Comparison of ENCODE assay signal across 1 cellular context in the genomic region with DNA sequence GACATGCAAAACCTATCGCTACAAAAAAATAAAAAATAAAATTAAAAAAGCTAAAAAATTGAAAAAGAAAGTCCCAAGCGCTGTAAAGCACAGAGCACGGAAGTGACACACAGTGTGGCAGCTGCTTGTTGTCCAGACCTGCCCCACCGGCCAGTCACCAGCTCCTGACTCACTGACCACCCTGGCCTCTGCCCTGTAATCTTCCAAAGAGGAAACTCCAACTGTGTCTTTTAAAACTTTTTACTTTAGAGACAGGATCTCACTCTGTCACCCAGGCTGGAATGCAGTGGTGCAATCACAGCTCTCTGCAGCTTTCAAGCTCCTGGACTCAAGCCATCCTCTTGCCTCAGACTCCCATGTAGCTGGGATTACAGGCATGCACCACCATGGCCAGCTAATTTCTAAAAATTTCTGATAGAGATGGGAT.
A peak's percentile ranks its signal among the peaks of the same experiment; 100 is the strongest.
TF ChIP-seq lines count a peak whose summit lies in the region.

No MANE protein-coding gene starts in this region.

TF ChIP-seq in A549, 52 proteins besides CTCF, POLR2A, EP300 and RAD21 (continued from another document):
- TF ChIP-seq, protein P1, sequence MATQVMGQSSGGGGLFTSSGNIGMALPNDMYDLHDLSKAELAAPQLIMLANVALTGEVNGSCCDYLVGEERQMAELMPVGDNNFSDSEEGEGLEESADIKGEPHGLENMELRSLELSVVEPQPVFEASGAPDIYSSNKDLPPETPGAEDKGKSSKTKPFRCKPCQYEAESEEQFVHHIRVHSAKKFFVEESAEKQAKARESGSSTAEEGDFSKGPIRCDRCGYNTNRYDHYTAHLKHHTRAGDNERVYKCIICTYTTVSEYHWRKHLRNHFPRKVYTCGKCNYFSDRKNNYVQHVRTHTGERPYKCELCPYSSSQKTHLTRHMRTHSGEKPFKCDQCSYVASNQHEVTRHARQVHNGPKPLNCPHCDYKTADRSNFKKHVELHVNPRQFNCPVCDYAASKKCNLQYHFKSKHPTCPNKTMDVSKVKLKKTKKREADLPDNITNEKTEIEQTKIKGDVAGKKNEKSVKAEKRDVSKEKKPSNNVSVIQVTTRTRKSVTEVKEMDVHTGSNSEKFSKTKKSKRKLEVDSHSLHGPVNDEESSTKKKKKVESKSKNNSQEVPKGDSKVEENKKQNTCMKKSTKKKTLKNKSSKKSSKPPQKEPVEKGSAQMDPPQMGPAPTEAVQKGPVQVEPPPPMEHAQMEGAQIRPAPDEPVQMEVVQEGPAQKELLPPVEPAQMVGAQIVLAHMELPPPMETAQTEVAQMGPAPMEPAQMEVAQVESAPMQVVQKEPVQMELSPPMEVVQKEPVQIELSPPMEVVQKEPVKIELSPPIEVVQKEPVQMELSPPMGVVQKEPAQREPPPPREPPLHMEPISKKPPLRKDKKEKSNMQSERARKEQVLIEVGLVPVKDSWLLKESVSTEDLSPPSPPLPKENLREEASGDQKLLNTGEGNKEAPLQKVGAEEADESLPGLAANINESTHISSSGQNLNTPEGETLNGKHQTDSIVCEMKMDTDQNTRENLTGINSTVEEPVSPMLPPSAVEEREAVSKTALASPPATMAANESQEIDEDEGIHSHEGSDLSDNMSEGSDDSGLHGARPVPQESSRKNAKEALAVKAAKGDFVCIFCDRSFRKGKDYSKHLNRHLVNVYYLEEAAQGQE (IDR thresholded peaks at IDR 0.05), result no peak
- TF ChIP-seq CEBPB (IDR thresholded peaks at IDR 0.05) (peak; percentile 91 to 96), JUN (IDR thresholded peaks at IDR 0.05) (peak; percentile 53 to 77; a peak in 3 of 5 replicates), HOXA7 (CRISPR knock-in tag; IDR thresholded peaks at IDR 0.05) (no peak), FOSB (CRISPR knock-in tag; IDR thresholded peaks at IDR 0.05) (no peak), USF2 (IDR thresholded peaks at IDR 0.05) (no peak), TFCP2L1 (CRISPR knock-in tag; IDR thresholded peaks at IDR 0.05) (no peak), GATA3 (IDR thresholded peaks at IDR 0.05; ENCODE audit: borderline replicate concordance) (peak; percentile 56; the same call in 1 of the 2 replicates), ZC3H11A (IDR thresholded peaks at IDR 0.05) (no peak), ZFP36 (IDR thresholded peaks at IDR 0.05; ENCODE audit: borderline replicate concordance, partially characterized antibody) (no peak), ZNF302 (CRISPR knock-in tag; IDR thresholded peaks at IDR 0.05) (no peak), JUNB (IDR thresholded peaks at IDR 0.05) (peak; percentile 76), NFE2L2 (conservative IDR thresholded peaks at IDR 0.05; ENCODE audit: low read length) (no peak), KDM5A (IDR thresholded peaks at IDR 0.05) (no peak), RFX5 (IDR thresholded peaks at IDR 0.05) (no peak)
- TF ChIP-seq, protein P2, sequence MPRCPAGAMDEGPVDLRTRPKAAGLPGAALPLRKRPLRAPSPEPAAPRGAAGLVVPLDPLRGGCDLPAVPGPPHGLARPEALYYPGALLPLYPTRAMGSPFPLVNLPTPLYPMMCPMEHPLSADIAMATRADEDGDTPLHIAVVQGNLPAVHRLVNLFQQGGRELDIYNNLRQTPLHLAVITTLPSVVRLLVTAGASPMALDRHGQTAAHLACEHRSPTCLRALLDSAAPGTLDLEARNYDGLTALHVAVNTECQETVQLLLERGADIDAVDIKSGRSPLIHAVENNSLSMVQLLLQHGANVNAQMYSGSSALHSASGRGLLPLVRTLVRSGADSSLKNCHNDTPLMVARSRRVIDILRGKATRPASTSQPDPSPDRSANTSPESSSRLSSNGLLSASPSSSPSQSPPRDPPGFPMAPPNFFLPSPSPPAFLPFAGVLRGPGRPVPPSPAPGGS (IDR thresholded peaks at IDR 0.05), result 0 out of 3 replicates have a peak, but pooled peaks have one; percentile 27
TF ChIP-seq in A549: peak in this region for 7.
